15 cellular contexts compared by ENCODE assay signal in the genomic region with DNA sequence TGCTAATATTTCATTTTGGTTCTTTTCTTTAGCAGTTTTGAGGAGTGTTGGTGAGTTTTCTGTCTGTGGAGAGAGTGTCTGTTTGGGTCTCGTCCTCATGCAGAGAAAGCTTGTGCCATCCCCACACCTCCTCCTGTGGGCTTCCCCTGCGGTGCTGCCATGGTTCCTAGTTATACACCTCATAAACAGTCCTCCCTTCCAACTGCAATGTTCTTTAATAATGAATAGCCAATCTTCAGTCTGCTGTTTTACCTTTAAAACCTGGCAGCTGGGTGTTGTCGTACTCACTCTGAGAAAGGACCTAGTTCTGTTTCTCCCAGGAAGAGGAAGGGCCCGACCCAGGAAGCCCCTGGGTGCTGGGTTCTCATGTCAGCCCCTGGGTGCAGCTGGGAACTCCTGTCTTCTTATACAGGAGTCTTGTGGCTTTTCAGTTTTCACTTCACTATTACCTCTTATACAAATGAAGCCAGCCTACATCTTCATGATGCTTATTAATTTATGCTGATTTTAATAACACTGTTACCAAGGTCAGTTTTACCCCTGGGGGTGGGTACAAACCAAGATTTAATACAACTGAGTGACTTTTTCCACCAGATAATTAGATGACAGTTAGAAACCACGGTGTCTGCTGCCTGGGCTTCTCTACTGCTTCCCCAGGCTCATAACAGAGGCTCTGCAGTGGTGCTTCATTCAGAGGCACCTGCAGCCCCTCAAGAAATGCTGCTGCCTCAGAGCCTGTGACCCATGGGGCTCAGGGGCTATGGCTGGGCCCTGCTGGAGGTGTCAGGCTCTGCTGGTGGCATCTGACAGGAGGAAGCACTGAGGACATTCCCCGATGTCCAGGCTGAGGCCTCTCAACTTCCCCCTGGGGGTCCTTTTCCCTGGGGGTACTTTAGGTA. TPM values are rescaled to one million over a fixed set of nuclear protein-coding genes. Genes with fewer than 3 reads are reported as not detected.
DNase-seq lines count a peak whose midpoint lies in the region; ATAC-seq, FAIRE-seq and TF ChIP-seq lines count a peak whose summit lies in the region.
"Had no signal": no experiment of that assay in that cellular context is flagged by ENCODE, and none has a peak within 500 bp of the region (broad histone marks: within the 10 kb centered on the region; RNA-seq: fewer than 3 reads in every experiment).

No MANE protein-coding gene starts in this region.

- no peaks in the 10 kb centered on the region; the same call in 1 of the 2 replicates for H3K36me3 ChIP-seq in GM23338 (ENCODE audit: insufficient read depth)
- H3K36me3 ChIP-seq: ovary had no signal

- H3K36me3 Mint-ChIP-seq in GM23338 (ENCODE audit: low read depth) (peaks cover 42% of the 10 kb centered on the region), Calu3 (ENCODE audit: insufficient read depth, unreplicated experiment) (no peaks in the 10 kb centered on the region)

- H3F3A ChIP-seq in GM23338 (replicated peaks; ENCODE audit: low read depth), result no peaks in the 10 kb centered on the region

- DNase-seq in GM12891 (ENCODE audit: insufficient read length, low spot score) (no peak), ecto neural progenitor cell (ENCODE audit: low spot score) (peak; percentile 24), NCI-H1694 treated with DMSO at 0.1 percent for 48 hours (lab: John Stamatoyannopoulos, UW) (no peak), GM23338 (ENCODE audit: low spot score) (no peak), Calu3 (no peak)
- DNase-seq: left lung; NCI-H1417; ovary; stimulated activated CD4-positive, alpha-beta T cell treated with anti-CD3 and anti-CD28 coated beads, Interleukin-4, amount 100 ng/mL, for 1 hour had no signal

- FAIRE-seq in GM12891 (lab: Jason Lieb, UNC), result peak; percentile 78

- no peaks in the 10 kb centered on the region for H3K27me3 ChIP-seq in GM23338 (ENCODE audit: insufficient read depth)
- H3K27me3 ChIP-seq: gastroesophageal sphincter, left lung, ovary had no signal

- peaks cover 9% of the 10 kb centered on the region for H3K27me3 Mint-ChIP-seq in GM23338 (ENCODE audit: insufficient read depth, low read depth, poor library complexity)
- no peaks in the 10 kb centered on the region for H3K27me3 Mint-ChIP-seq in Calu3 (ENCODE audit: unreplicated experiment)
- H3K27me3 Mint-ChIP-seq: dendritic cell treated with granulocyte-macrophage colony-stimulating factor and Interleukin-4, amounts not matched to agents 40 ng/mL and 50 ng/mL, for 4 days had no signal

- TF ChIP-seq POLR2A in GM12891 (IDR thresholded peaks at IDR 0.05; ENCODE audit: low read depth, low read length), result no peak

- no peak for TF ChIP-seq CTCF in GM23338 (conservative IDR thresholded peaks at IDR 0.05; ENCODE audit: low read depth in 2 of 2)
- TF ChIP-seq CTCF in Calu3 (IDR thresholded peaks at IDR 0.05; ENCODE audit: unreplicated experiment), result no peak

- no peaks in the 10 kb centered on the region for H3K4me1 ChIP-seq in GM23338 (ENCODE audit: insufficient read depth)
- H3K4me1 ChIP-seq: gastroesophageal sphincter, left lung had no signal

- BruUV-seq in Calu3 (replicated peaks; lab: Mats Ljungman, UMichigan), result no TSS peak

- CTCF ChIA-PET in Calu3 (lab: Charles Lee), result no interaction called here

- ATAC-seq in GM19455 (IDR thresholded peaks at IDR 0.05; ENCODE audit: unreplicated experiment), result peak; percentile 64
- ATAC-seq in HG03108 (IDR thresholded peaks at IDR 0.05; ENCODE audit: unreplicated experiment), result peak; percentile 63
- ATAC-seq in GM23338, result no peak
- no peak for ATAC-seq in HG02884 (IDR thresholded peaks at IDR 0.05; ENCODE audit: unreplicated experiment)
- ATAC-seq: gastroesophageal sphincter, left lung had no signal

- H3K4me3 Mint-ChIP-seq in GM23338, result no peak overlapping the region
- no peak overlapping the region for H3K4me3 Mint-ChIP-seq in Calu3 (ENCODE audit: low read depth, unreplicated experiment)
- H3K4me3 Mint-ChIP-seq: dendritic cell treated with granulocyte-macrophage colony-stimulating factor and Interleukin-4, amounts not matched to agents 40 ng/mL and 50 ng/mL, for 4 days had no signal

- H3K27ac ChIP-seq in GM23338 (ENCODE audit: low read depth), result no peak overlapping the region
- H3K27ac ChIP-seq: gastroesophageal sphincter, left lung, ovary, thoracic aorta had no signal

- no peak overlapping the region for H3K4me3 ChIP-seq in GM23338
- H3K4me3 ChIP-seq: gastroesophageal sphincter, left lung, ovary, thoracic aorta had no signal

- H4K20me1 ChIP-seq in GM23338 (replicated peaks; ENCODE audit: insufficient read depth), result no peaks in the 10 kb centered on the region; the same call in 1 of the 2 replicates

- H3K27ac Mint-ChIP-seq in GM23338, result no peak overlapping the region
- H3K27ac Mint-ChIP-seq in Calu3 (ENCODE audit: unreplicated experiment), result no peak overlapping the region
- H3K27ac Mint-ChIP-seq: dendritic cell treated with granulocyte-macrophage colony-stimulating factor and Interleukin-4, amounts not matched to agents 40 ng/mL and 50 ng/mL, for 4 days had no signal

- H3K4me1 Mint-ChIP-seq in GM23338 (no peaks in the 10 kb centered on the region; the same call in 2 of the 3 replicates), Calu3 (ENCODE audit: low read depth, unreplicated experiment) (no peaks in the 10 kb centered on the region)

- H3K9me3 Mint-ChIP-seq in GM23338 (no peaks in the 10 kb centered on the region), Calu3 (ENCODE audit: low read depth, unreplicated experiment) (no peaks in the 10 kb centered on the region)
- H3K9me3 Mint-ChIP-seq: dendritic cell treated with granulocyte-macrophage colony-stimulating factor and Interleukin-4, amounts not matched to agents 40 ng/mL and 50 ng/mL, for 4 days had no signal

- no peak overlapping the region for H3K4me2 ChIP-seq in GM23338

- intact Hi-C loops in Calu3 (cut with micrococcal nuclease; ENCODE audit: unreplicated experiment), result no loop called here

- H3K9me2 ChIP-seq in GM23338 (ENCODE audit: insufficient read depth), result no peaks in the 10 kb centered on the region

- H3K79me2 ChIP-seq in GM23338 (replicated peaks; ENCODE audit: insufficient read depth), result no peaks in the 10 kb centered on the region

- no peak overlapping the region for H2AFZ ChIP-seq in GM23338

TF ChIP-seq in GM12891, 5 proteins besides CTCF, POLR2A, EP300 and RAD21:
- TF ChIP-seq SPI1 (IDR thresholded peaks at IDR 0.05; ENCODE audit: low read depth, low read length) (peak; percentile 60), TAF1 (IDR thresholded peaks at IDR 0.05; ENCODE audit: low read depth, low read length) (no peak)

TF ChIP-seq in GM23338, 12 proteins besides CTCF, POLR2A, EP300 and RAD21:
- TF ChIP-seq ZNF331 (CRISPR knock-in tag; IDR thresholded peaks at IDR 0.05; ENCODE audit: low read depth) (no peak), CREB1 (CRISPR knock-in tag; IDR thresholded peaks at IDR 0.05; ENCODE audit: low read depth) (no peak), POLR2AphosphoS5 (IDR thresholded peaks at IDR 0.05; ENCODE audit: low read depth) (no peak), EZH2phosphoT487 (IDR thresholded peaks at IDR 0.05; ENCODE audit: unreplicated experiment) (no peak), EZH2 (IDR thresholded peaks at IDR 0.05; ENCODE audit: low read depth, unreplicated experiment) (no peak)
- TF ChIP-seq, protein P1, sequence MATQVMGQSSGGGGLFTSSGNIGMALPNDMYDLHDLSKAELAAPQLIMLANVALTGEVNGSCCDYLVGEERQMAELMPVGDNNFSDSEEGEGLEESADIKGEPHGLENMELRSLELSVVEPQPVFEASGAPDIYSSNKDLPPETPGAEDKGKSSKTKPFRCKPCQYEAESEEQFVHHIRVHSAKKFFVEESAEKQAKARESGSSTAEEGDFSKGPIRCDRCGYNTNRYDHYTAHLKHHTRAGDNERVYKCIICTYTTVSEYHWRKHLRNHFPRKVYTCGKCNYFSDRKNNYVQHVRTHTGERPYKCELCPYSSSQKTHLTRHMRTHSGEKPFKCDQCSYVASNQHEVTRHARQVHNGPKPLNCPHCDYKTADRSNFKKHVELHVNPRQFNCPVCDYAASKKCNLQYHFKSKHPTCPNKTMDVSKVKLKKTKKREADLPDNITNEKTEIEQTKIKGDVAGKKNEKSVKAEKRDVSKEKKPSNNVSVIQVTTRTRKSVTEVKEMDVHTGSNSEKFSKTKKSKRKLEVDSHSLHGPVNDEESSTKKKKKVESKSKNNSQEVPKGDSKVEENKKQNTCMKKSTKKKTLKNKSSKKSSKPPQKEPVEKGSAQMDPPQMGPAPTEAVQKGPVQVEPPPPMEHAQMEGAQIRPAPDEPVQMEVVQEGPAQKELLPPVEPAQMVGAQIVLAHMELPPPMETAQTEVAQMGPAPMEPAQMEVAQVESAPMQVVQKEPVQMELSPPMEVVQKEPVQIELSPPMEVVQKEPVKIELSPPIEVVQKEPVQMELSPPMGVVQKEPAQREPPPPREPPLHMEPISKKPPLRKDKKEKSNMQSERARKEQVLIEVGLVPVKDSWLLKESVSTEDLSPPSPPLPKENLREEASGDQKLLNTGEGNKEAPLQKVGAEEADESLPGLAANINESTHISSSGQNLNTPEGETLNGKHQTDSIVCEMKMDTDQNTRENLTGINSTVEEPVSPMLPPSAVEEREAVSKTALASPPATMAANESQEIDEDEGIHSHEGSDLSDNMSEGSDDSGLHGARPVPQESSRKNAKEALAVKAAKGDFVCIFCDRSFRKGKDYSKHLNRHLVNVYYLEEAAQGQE (IDR thresholded peaks at IDR 0.05; ENCODE audit: unreplicated experiment), result no peak

RNA-seq across cellular contexts. Expression of a gene that starts 59.1 kb away (rescaled TPM):
- 36.6 TPM for polyA plus RNA-seq in GM12891 (2012; ENCODE audit: low read depth, missing spikeins)
- total RNA-seq in GM23338 (2014; rRNA removed; shearing (Covaris generic)), result 33.3 and 34.8 TPM in 2 replicates
- polyA plus RNA-seq in GM23338 (2016; fragmentation: Nextera tagmentation; extraction: Ambion mirVana), result 113 and 115 TPM in 2 replicates
- 24.9 and 27.8 TPM in 2 replicates for total RNA-seq in Calu3 (2022)

RNA-seq across cellular contexts. Expression of a gene that starts 59.2 kb away (rescaled TPM):
- 26.4 TPM for polyA plus RNA-seq in GM12891 (2012; ENCODE audit: low read depth, missing spikeins)
- 38.7 and 44.4 TPM in 2 replicates for total RNA-seq in GM23338 (2014; rRNA removed; shearing (Covaris generic))
- 49.4 and 49.8 TPM in 2 replicates for polyA plus RNA-seq in GM23338 (2016; fragmentation: Nextera tagmentation; extraction: Ambion mirVana)
- 30.5 and 33.0 TPM in 2 replicates for total RNA-seq in Calu3 (2022)

Comparison
In these comparisons a context has a peak if more than half of its experiments do, and no peak if none do; other contexts are left out.
1. ATAC-seq: peak in GM19455 (single experiment) and HG03108 (single experiment); none in GM23338 (single experiment) and HG02884 (single experiment).